Comparison of ENCODE assay signal across 27 cellular contexts in genomic region chr11:22441831-22442230, GRCh38.
"Had no signal": no experiment of that assay in that cellular context is flagged by ENCODE, and none has a peak within 500 bp of the region (broad histone marks: within the 10 kb centered on the region; RNA-seq: fewer than 3 reads in every experiment).

No MANE protein-coding gene starts in this region.

- H3K27ac ChIP-seq: left lung, lower lobe of right lung, ovary, prostate gland, skin epidermis, tibial nerve, uterus had no signal

- H3K36me3 ChIP-seq: left lung, lower lobe of right lung, ovary, prostate gland, tibial nerve, uterus had no signal

- H3K36me3 Mint-ChIP-seq: immature natural killer cell; naive thymus-derived CD8-positive, alpha-beta T cell; stimulated activated effector memory CD8-positive, alpha-beta T cell treated with anti-CD3 and anti-CD28 coated beads, Interleukin-12 subunit alpha, Interleukin-12 subunit beta, amount 100 ng/mL, for 72 hours; type B pancreatic cell had no signal

- H3K4me3 Mint-ChIP-seq: immature natural killer cell; naive thymus-derived CD8-positive, alpha-beta T cell; nephron; stimulated activated effector memory CD8-positive, alpha-beta T cell treated with anti-CD3 and anti-CD28 coated beads, Interleukin-12 subunit alpha, Interleukin-12 subunit beta, amount 100 ng/mL, for 72 hours; stimulated activated naive CD8-positive, alpha-beta T cell treated with anti-CD3 and anti-CD28 coated beads, Interleukin-15, amount 100 ng/mL, for 72 hours; type B pancreatic cell had no signal

- H3K4me1 Mint-ChIP-seq: immature natural killer cell; naive thymus-derived CD8-positive, alpha-beta T cell; nephron; stimulated activated effector memory CD8-positive, alpha-beta T cell treated with anti-CD3 and anti-CD28 coated beads, Interleukin-12 subunit alpha, Interleukin-12 subunit beta, amount 100 ng/mL, for 72 hours; stimulated activated naive CD8-positive, alpha-beta T cell treated with anti-CD3 and anti-CD28 coated beads, Interleukin-15, amount 100 ng/mL, for 72 hours had no signal

- ATAC-seq: left colon; left lung; lower lobe of right lung; naive thymus-derived CD8-positive, alpha-beta T cell; right cardiac atrium; sciatic nerve; stimulated activated effector memory CD8-positive, alpha-beta T cell treated with anti-CD3 and anti-CD28 coated beads, Interleukin-12 subunit alpha, Interleukin-12 subunit beta, amount 100 ng/mL, for 72 hours; stimulated activated naive CD8-positive, alpha-beta T cell treated with anti-CD3 and anti-CD28 coated beads, Interleukin-15, amount 100 ng/mL, for 72 hours had no signal

- H3K27me3 ChIP-seq: left lung, ovary, tibial nerve, uterus had no signal

- DNase-seq: hippocampal formation; immature natural killer cell; kidney; left colon; left lung; lower lobe of right lung; mammary epithelial cell; mesenchymal stem cell; naive thymus-derived CD8-positive, alpha-beta T cell; ovary; posterior cingulate gyrus; retina; right cardiac atrium; stimulated activated CD4-positive, alpha-beta T cell treated with anti-CD3 and anti-CD28 coated beads, Interleukin-12 subunit alpha, Interleukin-12 subunit beta, amount 100 ng/mL, for 4 hours; stimulated activated CD4-positive, alpha-beta T cell treated with anti-CD3 and anti-CD28 coated beads, Interleukin-15, amount 100 ng/mL, for 24 hours; stimulated activated CD4-positive, alpha-beta T cell treated with anti-CD3 and anti-CD28 coated beads, Interleukin-4, amount 100 ng/mL, for 24 hours; stimulated activated naive CD4-positive, alpha-beta T cell; stimulated activated naive CD8-positive, alpha-beta T cell treated with anti-CD3 and anti-CD28 coated beads, Interleukin-15, amount 100 ng/mL, for 72 hours; substantia nigra; uterus had no signal

- H3K27me3 Mint-ChIP-seq: stimulated activated naive CD8-positive, alpha-beta T cell treated with anti-CD3 and anti-CD28 coated beads, Interleukin-15, amount 100 ng/mL, for 72 hours; type B pancreatic cell had no signal

- H3K4me3 ChIP-seq: left lung, lower lobe of right lung, ovary, prostate gland, skin epidermis, tibial nerve, uterus had no signal

- H3K4me1 ChIP-seq: left lung, lower lobe of right lung, prostate gland, tibial nerve, uterus had no signal

- H3K27ac Mint-ChIP-seq: immature natural killer cell; nephron; stimulated activated effector memory CD8-positive, alpha-beta T cell treated with anti-CD3 and anti-CD28 coated beads, Interleukin-12 subunit alpha, Interleukin-12 subunit beta, amount 100 ng/mL, for 72 hours; stimulated activated naive CD8-positive, alpha-beta T cell treated with anti-CD3 and anti-CD28 coated beads, Interleukin-15, amount 100 ng/mL, for 72 hours; type B pancreatic cell had no signal

- H3K9me3 Mint-ChIP-seq: naive thymus-derived CD8-positive, alpha-beta T cell; nephron; stimulated activated effector memory CD8-positive, alpha-beta T cell treated with anti-CD3 and anti-CD28 coated beads, Interleukin-12 subunit alpha, Interleukin-12 subunit beta, amount 100 ng/mL, for 72 hours; type B pancreatic cell had no signal
